Comparison of ENCODE assay signal across 17 cellular contexts in the genomic region with DNA sequence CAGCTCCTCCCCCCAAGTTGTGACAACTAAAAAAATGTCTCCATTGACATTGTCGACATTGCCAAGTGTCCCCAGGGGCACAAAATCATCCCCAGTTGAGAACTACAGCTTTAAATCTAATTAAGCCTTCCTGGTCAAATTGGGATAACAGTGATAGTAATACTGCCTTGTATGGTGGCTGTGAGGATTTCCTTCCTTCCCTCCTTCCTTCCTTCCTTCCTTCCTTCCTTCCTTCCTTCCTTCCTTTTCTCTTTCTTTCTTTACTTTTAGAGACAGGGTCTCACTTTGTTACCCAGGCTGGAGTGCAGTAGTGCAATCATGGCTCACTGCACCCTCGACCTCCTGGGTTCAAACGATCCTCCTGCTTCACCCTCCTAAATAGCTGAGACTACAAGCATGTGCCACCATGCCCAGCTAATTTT. TPM values are rescaled to one million over a fixed set of nuclear protein-coding genes. Genes with fewer than 3 reads are reported as not detected.
DNase-seq lines count a peak whose midpoint lies in the region; ATAC-seq and TF ChIP-seq lines count a peak whose summit lies in the region.
"Had no signal": no experiment of that assay in that cellular context is flagged by ENCODE, and none has a peak within 500 bp of the region (broad histone marks: within the 10 kb centered on the region; RNA-seq: fewer than 3 reads in every experiment).

No MANE protein-coding gene starts in this region.

- H3K9me3 ChIP-seq in BLaER1 (no peaks in the 10 kb centered on the region), SK-N-MC (ENCODE audit: low read depth, low read length) (no peaks in the 10 kb centered on the region)
- H3K9me3 ChIP-seq: BE2C had no signal

- TF ChIP-seq CTCF in neural crest cell (conservative IDR thresholded peaks at IDR 0.05), result no peak
- TF ChIP-seq CTCF in type B pancreatic cell (conservative IDR thresholded peaks at IDR 0.05), result no peak

- no peak for ATAC-seq in stimulated activated effector memory CD8-positive, alpha-beta T cell treated with anti-CD3 and anti-CD28 coated beads, Interleukin-12 subunit alpha, Interleukin-12 subunit beta, amount 100 ng/mL, for 72 hours
- ATAC-seq: HepG2 had no signal

- H3K27me3 ChIP-seq in BLaER1, result no peaks in the 10 kb centered on the region
- H3K27me3 ChIP-seq: BE2C had no signal

- H3K4me1 ChIP-seq in BLaER1, result peaks cover 24% of the 10 kb centered on the region

- DNase-seq in SK-N-MC (ENCODE audit: low read depth, low spot score) (peak; percentile 99), neural crest cell (ENCODE audit: low read depth, low spot score) (no peak), RPMI8226 (no peak), mesenteric fat pad (ENCODE audit: low spot score) (no peak), type B pancreatic cell (ENCODE audit: extremely low spot score, unreplicated experiment) (no peak)
- DNase-seq in stimulated activated effector memory CD8-positive, alpha-beta T cell treated with anti-CD3 and anti-CD28 coated beads, Interleukin-12 subunit alpha, Interleukin-12 subunit beta, amount 100 ng/mL, for 72 hours (ENCODE audit: low spot score in 2 of 2), result no peak
- DNase-seq: ACHN; BE2C; CD4-positive, alpha-beta memory T cell; DMS153; DMS79 treated with DMSO at 0.1 percent for 48 hours; GF-D8; H9 had no signal

- H3K4me3 ChIP-seq in BLaER1 (no peak overlapping the region), SK-N-MC (no peak overlapping the region)

- H3K27ac Mint-ChIP-seq in neural crest cell (ENCODE audit: unreplicated experiment), result peak overlapping the region; percentile 79
- peak overlapping the region; percentile 35 for H3K27ac Mint-ChIP-seq in stimulated activated effector memory CD8-positive, alpha-beta T cell treated with anti-CD3 and anti-CD28 coated beads, Interleukin-12 subunit alpha, Interleukin-12 subunit beta, amount 100 ng/mL, for 72 hours
- H3K27ac Mint-ChIP-seq in type B pancreatic cell, result no peak overlapping the region
- H3K27ac Mint-ChIP-seq: CD4-positive, alpha-beta memory T cell; H9 had no signal

- H4K20me1 ChIP-seq in BLaER1, result no peaks in the 10 kb centered on the region

- peaks cover 3% of the 10 kb centered on the region for H3K9me3 Mint-ChIP-seq in neural crest cell
- H3K9me3 Mint-ChIP-seq in stimulated activated effector memory CD8-positive, alpha-beta T cell treated with anti-CD3 and anti-CD28 coated beads, Interleukin-12 subunit alpha, Interleukin-12 subunit beta, amount 100 ng/mL, for 72 hours, result no peaks in the 10 kb centered on the region
- H3K9me3 Mint-ChIP-seq in type B pancreatic cell, result peaks cover 5% of the 10 kb centered on the region
- H3K9me3 Mint-ChIP-seq: CD4-positive, alpha-beta memory T cell; H9 had no signal

- H3K27me3 Mint-ChIP-seq in neural crest cell (ENCODE audit: low read depth), result peaks cover 29% of the 10 kb centered on the region
- H3K27me3 Mint-ChIP-seq in type B pancreatic cell, result peaks cover 41% of the 10 kb centered on the region

- H3K4me1 Mint-ChIP-seq in neural crest cell (no peaks in the 10 kb centered on the region), type B pancreatic cell (ENCODE audit: unreplicated experiment) (no peaks in the 10 kb centered on the region)
- peaks cover 13% of the 10 kb centered on the region for H3K4me1 Mint-ChIP-seq in stimulated activated effector memory CD8-positive, alpha-beta T cell treated with anti-CD3 and anti-CD28 coated beads, Interleukin-12 subunit alpha, Interleukin-12 subunit beta, amount 100 ng/mL, for 72 hours
- H3K4me1 Mint-ChIP-seq: H9 had no signal

- H3K4me3 Mint-ChIP-seq in neural crest cell (no peak overlapping the region), type B pancreatic cell (no peak overlapping the region)
- H3K4me3 Mint-ChIP-seq in stimulated activated effector memory CD8-positive, alpha-beta T cell treated with anti-CD3 and anti-CD28 coated beads, Interleukin-12 subunit alpha, Interleukin-12 subunit beta, amount 100 ng/mL, for 72 hours, result no peak overlapping the region
- H3K4me3 Mint-ChIP-seq: CD4-positive, alpha-beta memory T cell; H9 had no signal

- H3K36me3 ChIP-seq in BLaER1 (no peaks in the 10 kb centered on the region), SK-N-MC (ENCODE audit: insufficient read depth, low read length) (no peaks in the 10 kb centered on the region)
- H3K36me3 ChIP-seq: BE2C had no signal

- H3K9ac ChIP-seq in BLaER1 (no peak overlapping the region), SK-N-MC (ENCODE audit: insufficient read length) (no peak overlapping the region)

- H3K36me3 Mint-ChIP-seq in neural crest cell (ENCODE audit: low read depth), result no peaks in the 10 kb centered on the region
- H3K36me3 Mint-ChIP-seq in stimulated activated effector memory CD8-positive, alpha-beta T cell treated with anti-CD3 and anti-CD28 coated beads, Interleukin-12 subunit alpha, Interleukin-12 subunit beta, amount 100 ng/mL, for 72 hours, result no peaks in the 10 kb centered on the region
- H3K36me3 Mint-ChIP-seq in type B pancreatic cell, result no peaks in the 10 kb centered on the region
- H3K36me3 Mint-ChIP-seq: CD4-positive, alpha-beta memory T cell; IgD-negative memory B cell had no signal

- no peak overlapping the region for H3K27ac ChIP-seq in BLaER1
- H3K27ac ChIP-seq in SK-N-MC, result peak overlapping the region; percentile 99
- H3K27ac ChIP-seq: C4-2B had no signal

- H3K4me2 ChIP-seq in BLaER1, result peak overlapping the region; percentile 51

RNA-seq across cellular contexts. Expression of a gene that starts 29.5 kb away (rescaled TPM):
- total RNA-seq in neural crest cell (16.9 and 18.0 TPM in 2 replicates), mesenteric fat pad (30.1 TPM), type B pancreatic cell (ENCODE audit: low replicate concordance) (26.7 and 39.2 TPM in 2 replicates)
